Comparison of ENCODE assay signal across 21 cellular contexts in genomic region chr14:56528927-56529326, GRCh38. TPM values are rescaled to one million over a fixed set of nuclear protein-coding genes. Genes with fewer than 3 reads are reported as not detected.
A peak's percentile ranks its signal among the peaks of the same experiment; 100 is the strongest.
DNase-seq lines count a peak whose midpoint lies in the region; ATAC-seq and TF ChIP-seq lines count a peak whose summit lies in the region.
"Had no signal": no experiment of that assay in that cellular context is flagged by ENCODE, and none has a peak within 500 bp of the region (broad histone marks: within the 10 kb centered on the region; RNA-seq: fewer than 3 reads in every experiment).

No MANE protein-coding gene starts in this region.

- H3K18ac ChIP-seq in H9 (ENCODE audit: insufficient read length, low read depth, low read length): no peak overlapping the region

- no peaks in the 10 kb centered on the region for H3F3A ChIP-seq in GM23338 (replicated peaks; ENCODE audit: low read depth)

- POLR2A ChIA-PET in WTC11 (lab: Charles Lee): no interaction called here

- H3K9me2 ChIP-seq in GM23338 (ENCODE audit: insufficient read depth): no peaks in the 10 kb centered on the region

- DNase-seq in GM23338 (ENCODE audit: low spot score): peak; percentile 35
- no peak for DNase-seq in H9
- DNase-seq in WTC11 (ENCODE audit: low spot score): no peak
- DNase-seq in iPS-NIHi11 (ENCODE audit: low spot score): peak; percentile 14
- no peak for DNase-seq in AG20443 (ENCODE audit: low spot score)
- DNase-seq in activated naive CD4-positive, alpha-beta T cell treated with anti-CD3 and anti-CD28 coated beads, Interleukin-2, amount 10 ng/mL, durations not matched to agents 7 days and 5 days: no peak
- DNase-seq in HUDEP-2 (lab: John Stamatoyannopoulos, UW; ENCODE audit: unreplicated experiment in 76 of 76): no peak
- DNase-seq in stimulated activated naive CD4-positive, alpha-beta T cell treated with Interleukin-2 at 50 U/mL for 16 hours (lab: John Stamatoyannopoulos, UW): no peak
- DNase-seq: 8988T; ACHN; C1 segment of cervical spinal cord; Calu3; CD4-positive, alpha-beta memory T cell; COR-L47; DMS53; EL; GDM1; GM23248 had no signal

- H3K79me1 ChIP-seq in H9 (ENCODE audit: insufficient read depth, low read depth, low read length, poor library complexity, severe bottlenecking): no peaks in the 10 kb centered on the region

- H3K27me3 ChIP-seq in GM23338 (ENCODE audit: insufficient read depth): no peaks in the 10 kb centered on the region
- no peaks in the 10 kb centered on the region for H3K27me3 ChIP-seq in H9 (ENCODE audit: insufficient read depth, low read length)

- H2BK5ac ChIP-seq in H9 (ENCODE audit: insufficient read length, low read length): no peak overlapping the region

- no peak overlapping the region for H3T11ph ChIP-seq in H9 (ENCODE audit: low read length)

- no peak overlapping the region for H4K5ac ChIP-seq in H9 (ENCODE audit: insufficient read length, low read depth, low read length)

- no peak overlapping the region for H3K4me3 ChIP-seq in GM23338
- H3K4me3 ChIP-seq: A549, GM12878, GM23248 had no signal

- H2AFZ ChIP-seq in GM23338: no peak overlapping the region
- no peak overlapping the region for H2AFZ ChIP-seq in H9 (ENCODE audit: low read length)
- H2AFZ ChIP-seq: GM23248 had no signal

- H3K4me1 Mint-ChIP-seq in GM23338 (peaks cover 26% of the 10 kb centered on the region), H9 (peaks cover 29 to 33% of the 10 kb centered on the region in 2 experiments), WTC11 (peaks cover 18% of the 10 kb centered on the region)
- no peaks in the 10 kb centered on the region for H3K4me1 Mint-ChIP-seq in activated naive CD4-positive, alpha-beta T cell treated with anti-CD3 and anti-CD28 coated beads, Interleukin-2, amount 10 ng/mL, durations not matched to agents 7 days and 5 days
- H3K4me1 Mint-ChIP-seq: CD4-positive, alpha-beta memory T cell had no signal

- H3K56ac ChIP-seq in H9 (ENCODE audit: insufficient read length, low read depth, low read length): no peak overlapping the region

- no peak overlapping the region for H2BK12ac ChIP-seq in H9 (ENCODE audit: insufficient read length, low read depth, low read length)

- H3K9me3 Mint-ChIP-seq in GM23338 (no peaks in the 10 kb centered on the region), H9 (no peaks in the 10 kb centered on the region), WTC11 (no peaks in the 10 kb centered on the region)
- no peaks in the 10 kb centered on the region for H3K9me3 Mint-ChIP-seq in activated naive CD4-positive, alpha-beta T cell treated with anti-CD3 and anti-CD28 coated beads, Interleukin-2, amount 10 ng/mL, durations not matched to agents 7 days and 5 days
- H3K9me3 Mint-ChIP-seq: CD4-positive, alpha-beta memory T cell had no signal

- ATAC-seq in GM23338 (peak; percentile 54), WTC11 (peak; percentile 41)
- ATAC-seq: A549, GM12878, HCT116 had no signal

- no peaks in the 10 kb centered on the region for H3K23me2 ChIP-seq in H9 (ENCODE audit: insufficient read length, low read depth, low read length, poor library complexity, severe bottlenecking)

- no CpG with 5 or more reads among the region's 4 CpGs for WGBS in H9 (ENCODE audit: extremely low coverage, insufficient read length, low lambda C conversion rate)

- no peak overlapping the region for H3K9ac ChIP-seq in H9 (ENCODE audit: extremely low read depth, insufficient read length, low read length)
- H3K9ac ChIP-seq: GM23248 had no signal

- peak in 1 of 2 experiments; percentile 17; a peak in 2 of 4 replicates for TF ChIP-seq CTCF in GM23338 (conservative IDR thresholded peaks at IDR 0.05; ENCODE audit: low read depth in 2 of 2)
- peak; percentile 30; the same call in 1 of the 3 replicates for TF ChIP-seq CTCF in H9 (conservative IDR thresholded peaks at IDR 0.05)
- TF ChIP-seq CTCF in WTC11 (IDR thresholded peaks at IDR 0.05): no peak

- no peak overlapping the region for H3K4ac ChIP-seq in H9 (ENCODE audit: low read depth, low read length)

- H3K23ac ChIP-seq in H9 (ENCODE audit: insufficient read length, low read depth, low read length): no peak overlapping the region

- no peak overlapping the region for H3K27ac Mint-ChIP-seq in GM23338
- no peak overlapping the region for H3K27ac Mint-ChIP-seq in H9
- H3K27ac Mint-ChIP-seq in WTC11: no peak overlapping the region
- H3K27ac Mint-ChIP-seq in activated naive CD4-positive, alpha-beta T cell treated with anti-CD3 and anti-CD28 coated beads, Interleukin-2, amount 10 ng/mL, durations not matched to agents 7 days and 5 days: no peak overlapping the region
- H3K27ac Mint-ChIP-seq: CD4-positive, alpha-beta memory T cell had no signal

- H3K79me2 ChIP-seq in GM23338 (replicated peaks; ENCODE audit: insufficient read depth) (no peaks in the 10 kb centered on the region), H9 (ENCODE audit: insufficient read depth, low read length) (no peaks in the 10 kb centered on the region)

- no peak overlapping the region for H3K4me3 Mint-ChIP-seq in GM23338
- H3K4me3 Mint-ChIP-seq in H9: no peak overlapping the region
- no peak overlapping the region for H3K4me3 Mint-ChIP-seq in WTC11
- no peak overlapping the region for H3K4me3 Mint-ChIP-seq in activated naive CD4-positive, alpha-beta T cell treated with anti-CD3 and anti-CD28 coated beads, Interleukin-2, amount 10 ng/mL, durations not matched to agents 7 days and 5 days
- H3K4me3 Mint-ChIP-seq: CD4-positive, alpha-beta memory T cell had no signal

- CTCF ChIA-PET in WTC11 (lab: Charles Lee): no interaction called here
- CTCF ChIA-PET in activated naive CD4-positive, alpha-beta T cell treated with anti-CD3 and anti-CD28 coated beads, Interleukin-2, amount 10 ng/mL, durations not matched to agents 7 days and 5 days (lab: Charles Lee): no interaction called here

- no peak overlapping the region for H2BK15ac ChIP-seq in H9 (ENCODE audit: low read depth, low read length)

- H4K20me1 ChIP-seq in GM23338 (replicated peaks; ENCODE audit: insufficient read depth) (no peaks in the 10 kb centered on the region), H9 (ENCODE audit: control insufficient read depth, insufficient read depth, insufficient read length) (no peaks in the 10 kb centered on the region)

- H3K9me3 ChIP-seq in H9 (ENCODE audit: control insufficient read depth, low read depth, low read length): no peaks in the 10 kb centered on the region
- H3K9me3 ChIP-seq: A549 had no signal

- H3K14ac ChIP-seq in H9 (ENCODE audit: insufficient read depth, low read length): no peak overlapping the region

- no peak overlapping the region for H2AK5ac ChIP-seq in H9 (ENCODE audit: insufficient read length, low read length)

- no peak overlapping the region for H4K91ac ChIP-seq in H9 (ENCODE audit: insufficient read length, low read depth, low read length)

- no peaks in the 10 kb centered on the region for H3K36me3 ChIP-seq in GM23338 (ENCODE audit: insufficient read depth)

- no peak overlapping the region for H2BK20ac ChIP-seq in H9 (ENCODE audit: low read depth, low read length, poor library complexity, severe bottlenecking)

- peaks cover 18% of the 10 kb centered on the region for H3K4me1 ChIP-seq in GM23338 (ENCODE audit: insufficient read depth)
- 0 out of 2 replicates have a peak, but pooled peaks cover 2% of the 10 kb centered on the region for H3K4me1 ChIP-seq in H9 (ENCODE audit: insufficient read depth, low read length)
- H3K4me1 ChIP-seq: A549 had no signal

- no peaks in the 10 kb centered on the region for H3K36me3 Mint-ChIP-seq in GM23338 (ENCODE audit: low read depth)
- H3K36me3 Mint-ChIP-seq in H9 (ENCODE audit: insufficient read depth in 1 of 3, low read depth in 3 of 3): no peaks in the 10 kb centered on the region
- H3K36me3 Mint-ChIP-seq in WTC11: no peaks in the 10 kb centered on the region
- H3K36me3 Mint-ChIP-seq in activated naive CD4-positive, alpha-beta T cell treated with anti-CD3 and anti-CD28 coated beads, Interleukin-2, amount 10 ng/mL, durations not matched to agents 7 days and 5 days: no peaks in the 10 kb centered on the region
- H3K36me3 Mint-ChIP-seq: CD4-positive, alpha-beta memory T cell had no signal

- no peak overlapping the region for H4K8ac ChIP-seq in H9 (replicated peaks; ENCODE audit: insufficient read length, low read depth, low read length)

- H2BK120ac ChIP-seq in H9 (ENCODE audit: low read depth, low read length, poor library complexity, severe bottlenecking): no peak overlapping the region

- H3K27ac ChIP-seq in GM23338 (ENCODE audit: low read depth) (no peak overlapping the region), H9 (ENCODE audit: insufficient read length, low read depth, low read length) (no peak overlapping the region)
- H3K27ac ChIP-seq: A549, GM23248 had no signal

- H3K27me3 Mint-ChIP-seq in GM23338 (ENCODE audit: insufficient read depth, low read depth, poor library complexity) (peaks cover 4% of the 10 kb centered on the region), H9 (ENCODE audit: low read depth) (peaks cover 3% of the 10 kb centered on the region), WTC11 (ENCODE audit: low read depth) (peaks cover 37% of the 10 kb centered on the region)
- H3K27me3 Mint-ChIP-seq in activated naive CD4-positive, alpha-beta T cell treated with anti-CD3 and anti-CD28 coated beads, Interleukin-2, amount 10 ng/mL, durations not matched to agents 7 days and 5 days: peaks cover 14% of the 10 kb centered on the region

- H3K4me2 ChIP-seq in GM23338 (no peak overlapping the region), H9 (ENCODE audit: insufficient read depth, insufficient read length, low read length) (no peak overlapping the region)
- H3K4me2 ChIP-seq: A549 had no signal

TF ChIP-seq in GM23338, 12 proteins besides CTCF, POLR2A, EP300 and RAD21 (continues in another document):
- no peak for TF ChIP-seq ZNF331 (CRISPR knock-in tag; IDR thresholded peaks at IDR 0.05; ENCODE audit: low read depth)

TF ChIP-seq in WTC11, 78 proteins besides CTCF, POLR2A, EP300 and RAD21 (continues in another document):
- TF ChIP-seq HMGXB4 (CRISPR knock-in tag; IDR thresholded peaks at IDR 0.05) (no peak), SMAD3 (CRISPR knock-in tag; IDR thresholded peaks at IDR 0.05; ENCODE audit: borderline replicate concordance) (no peak)

RNA-seq across cellular contexts. Expression of gene TMEM260, which starts 50.7 kb away (rescaled TPM):
- total RNA-seq in GM23338 (2014; rRNA removed; shearing (Covaris generic)): 13.2 and 22.9 TPM in 2 replicates
- polyA plus RNA-seq in GM23338 (2016; fragmentation: Nextera tagmentation; extraction: Ambion mirVana): 12.7 and 13.3 TPM in 2 replicates
- 19.1 and 20.0 TPM in 2 replicates for total RNA-seq in H9 (2021)
- 17.9 to 22.5 TPM (median 20.4 TPM) in 3 replicates for total RNA-seq in WTC11 (2021)

Comparison
In these comparisons a context has a peak if more than half of its experiments do, and no peak if none do; other contexts are left out.
1. DNase-seq: peak in GM23338 (single experiment) and iPS-NIHi11 (single experiment); none in H9 (single experiment), WTC11 (single experiment), AG20443 (single experiment), activated naive CD4-positive, alpha-beta T cell treated with anti-CD3 and anti-CD28 coated beads, Interleukin-2, amount 10 ng/mL, durations not matched to agents 7 days and 5 days (single experiment), HUDEP-2 (0 of 76) and stimulated activated naive CD4-positive, alpha-beta T cell treated with Interleukin-2 at 50 U/mL for 16 hours (single experiment).